In the genomic region with DNA sequence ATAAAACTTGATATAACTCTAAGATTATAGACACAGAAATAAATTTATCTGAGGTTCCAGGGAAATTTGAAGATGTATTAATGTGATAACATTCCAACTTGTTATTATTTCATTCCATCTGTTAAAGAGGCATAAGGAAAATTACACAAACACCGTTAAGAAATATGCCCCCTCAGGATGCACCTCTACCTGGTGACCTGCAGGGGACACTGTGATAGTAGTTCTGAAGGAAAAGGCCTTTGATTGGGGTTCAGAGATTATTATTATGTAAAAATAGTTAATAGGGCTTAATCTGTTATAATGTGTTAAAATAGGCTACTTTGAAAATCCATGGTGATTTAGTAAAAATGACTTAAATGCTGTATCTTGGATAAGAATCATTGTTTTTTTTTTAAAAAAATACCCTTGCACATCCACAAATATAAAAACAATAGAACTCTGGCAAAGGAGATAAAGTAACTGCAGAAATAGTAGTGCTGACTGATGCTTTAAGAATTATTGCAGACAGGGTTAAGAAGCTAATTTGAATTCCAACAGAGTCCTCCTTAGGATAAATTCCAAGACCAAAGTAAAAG, we compare ENCODE assay signal across 8 cellular contexts. TPM values are rescaled to one million over a fixed set of nuclear protein-coding genes. Genes with fewer than 3 reads are reported as not detected.
DNase-seq lines count a peak whose midpoint lies in the region; ATAC-seq and TF ChIP-seq lines count a peak whose summit lies in the region.

No MANE protein-coding gene starts in this region.

- no peaks in the 10 kb centered on the region for H3K9me3 Mint-ChIP-seq in activated CD4-positive, alpha-beta T cell treated with anti-CD3 and anti-CD28 coated beads, Interleukin-2, amount 10 ng/mL, durations not matched to agents 7 days and 5 days
- no peaks in the 10 kb centered on the region for H3K9me3 Mint-ChIP-seq in mesothelial cell of epicardium
- H3K9me3 Mint-ChIP-seq in activated CD4-positive, alpha-beta memory T cell treated with anti-CD3 and anti-CD28 coated beads, Interleukin-2, amount 10 ng/mL, durations not matched to agents 7 days and 5 days, result no peaks in the 10 kb centered on the region

- no peaks in the 10 kb centered on the region for H3K36me3 Mint-ChIP-seq in activated CD4-positive, alpha-beta T cell treated with anti-CD3 and anti-CD28 coated beads, Interleukin-2, amount 10 ng/mL, durations not matched to agents 7 days and 5 days (ENCODE audit: low read depth)
- H3K36me3 Mint-ChIP-seq in mesothelial cell of epicardium, result no peaks in the 10 kb centered on the region
- no peaks in the 10 kb centered on the region for H3K36me3 Mint-ChIP-seq in activated CD4-positive, alpha-beta memory T cell treated with anti-CD3 and anti-CD28 coated beads, Interleukin-2, amount 10 ng/mL, durations not matched to agents 7 days and 5 days (ENCODE audit: low read depth)

- TF ChIP-seq CTCF in LNCaP clone FGC (IDR thresholded peaks at IDR 0.05; ENCODE audit: control insufficient read depth, extremely low read depth, insufficient read depth) (peak; percentile 74), mesothelial cell of epicardium (IDR thresholded peaks at IDR 0.05; ENCODE audit: unreplicated experiment) (peak; percentile 75)

- H3K27me3 Mint-ChIP-seq in activated CD4-positive, alpha-beta T cell treated with anti-CD3 and anti-CD28 coated beads, Interleukin-2, amount 10 ng/mL, durations not matched to agents 7 days and 5 days, result peaks cover 2% of the 10 kb centered on the region
- H3K27me3 Mint-ChIP-seq in mesothelial cell of epicardium (ENCODE audit: low read depth), result no peaks in the 10 kb centered on the region
- H3K27me3 Mint-ChIP-seq in activated CD4-positive, alpha-beta memory T cell treated with anti-CD3 and anti-CD28 coated beads, Interleukin-2, amount 10 ng/mL, durations not matched to agents 7 days and 5 days, result peaks cover 2% of the 10 kb centered on the region

- POLR2A ChIA-PET in activated CD4-positive, alpha-beta T cell treated with anti-CD3 and anti-CD28 coated beads, Interleukin-2, amount 10 ng/mL, durations not matched to agents 7 days and 5 days (lab: Charles Lee), result interaction anchor here (0.5 kb wide), 1 partner anchor 207 kb away, joined by 3 read pairs; a partner anchor contains a TSS
- POLR2A ChIA-PET in activated CD4-positive, alpha-beta memory T cell treated with anti-CD3 and anti-CD28 coated beads, Interleukin-2, amount 10 ng/mL, durations not matched to agents 7 days and 5 days (lab: Charles Lee), result no interaction called here

- intact Hi-C loops in posterior vena cava (cut with DNase I), result no loop called here

- in situ Hi-C loops in T47D (cut with HindIII; ENCODE audit: low pct_unique_long_range_greater_than_20kb, low sequenced_read_pairs), result no loop called here

- peaks cover 12% of the 10 kb centered on the region for H3K4me1 Mint-ChIP-seq in activated CD4-positive, alpha-beta T cell treated with anti-CD3 and anti-CD28 coated beads, Interleukin-2, amount 10 ng/mL, durations not matched to agents 7 days and 5 days
- H3K4me1 Mint-ChIP-seq in mesothelial cell of epicardium, result peaks cover 12% of the 10 kb centered on the region
- H3K4me1 Mint-ChIP-seq in activated CD4-positive, alpha-beta memory T cell treated with anti-CD3 and anti-CD28 coated beads, Interleukin-2, amount 10 ng/mL, durations not matched to agents 7 days and 5 days, result peaks cover 4% of the 10 kb centered on the region

- H3K27ac Mint-ChIP-seq in activated CD4-positive, alpha-beta T cell treated with anti-CD3 and anti-CD28 coated beads, Interleukin-2, amount 10 ng/mL, durations not matched to agents 7 days and 5 days, result no peak overlapping the region
- peak overlapping the region; percentile 77 for H3K27ac Mint-ChIP-seq in mesothelial cell of epicardium
- H3K27ac Mint-ChIP-seq in activated CD4-positive, alpha-beta memory T cell treated with anti-CD3 and anti-CD28 coated beads, Interleukin-2, amount 10 ng/mL, durations not matched to agents 7 days and 5 days, result no peak overlapping the region

- peak; percentile 84 for ATAC-seq in GM21529 (IDR thresholded peaks at IDR 0.05; ENCODE audit: unreplicated experiment)

- DNase-seq in activated CD4-positive, alpha-beta T cell treated with anti-CD3 and anti-CD28 coated beads, Interleukin-2, amount 10 ng/mL, durations not matched to agents 7 days and 5 days, result peak; percentile 33
- DNase-seq in activated CD4-positive, alpha-beta T cell treated with anti-CD3 and anti-CD28 coated beads for 48 hours, result no peak
- DNase-seq in LNCaP clone FGC (ENCODE audit: low read depth), result no peak
- DNase-seq in T47D (ENCODE audit: low read depth in 1 of 2, low spot score in 1 of 2), result peak; percentile 10 to 18
- no peak for DNase-seq in mesothelial cell of epicardium (ENCODE audit: low spot score in 2 of 2, unreplicated experiment in 2 of 2)
- DNase-seq in activated CD4-positive, alpha-beta memory T cell treated with anti-CD3 and anti-CD28 coated beads, Interleukin-2, amount 10 ng/mL, durations not matched to agents 7 days and 5 days, result no peak
- DNase-seq in posterior vena cava (ENCODE audit: low spot score), result no peak

- H3K4me3 Mint-ChIP-seq in activated CD4-positive, alpha-beta T cell treated with anti-CD3 and anti-CD28 coated beads, Interleukin-2, amount 10 ng/mL, durations not matched to agents 7 days and 5 days, result no peak overlapping the region
- no peak overlapping the region for H3K4me3 Mint-ChIP-seq in mesothelial cell of epicardium
- no peak overlapping the region for H3K4me3 Mint-ChIP-seq in activated CD4-positive, alpha-beta memory T cell treated with anti-CD3 and anti-CD28 coated beads, Interleukin-2, amount 10 ng/mL, durations not matched to agents 7 days and 5 days

- CTCF ChIA-PET in activated CD4-positive, alpha-beta T cell treated with anti-CD3 and anti-CD28 coated beads, Interleukin-2, amount 10 ng/mL, durations not matched to agents 7 days and 5 days (lab: Charles Lee), result interaction anchor here (0.7 to 1.0 kb wide), 2 partner anchors 66 to 138 kb away, joined by 3 read pairs; no protein-coding TSS in a partner anchor
- CTCF ChIA-PET in activated CD4-positive, alpha-beta memory T cell treated with anti-CD3 and anti-CD28 coated beads, Interleukin-2, amount 10 ng/mL, durations not matched to agents 7 days and 5 days (lab: Charles Lee), result interaction anchor here (0.9 to 4.3 kb wide), 6 partner anchors 8 to 150 kb away, joined by 3 to 30 read pairs (median 10); a partner anchor contains a TSS

- H3K4me3 ChIP-seq in LNCaP clone FGC (ENCODE audit: low read depth, low read length), result no peak overlapping the region

RNA-seq across cellular contexts. Expression of a gene that starts 6.1 kb away (rescaled TPM):
- total RNA-seq in activated CD4-positive, alpha-beta T cell treated with anti-CD3 and anti-CD28 coated beads, Interleukin-2, amount 10 ng/mL, durations not matched to agents 7 days and 5 days, result 10 to 100 TPM; 17.3 to 18.7 TPM
- total RNA-seq in mesothelial cell of epicardium, result 21.4 to 23.2 TPM (median 22.7 TPM) in 3 replicates
- 10 to 100 TPM; 11.2 to 13.7 TPM for total RNA-seq in activated CD4-positive, alpha-beta memory T cell treated with anti-CD3 and anti-CD28 coated beads, Interleukin-2, amount 10 ng/mL, durations not matched to agents 7 days and 5 days
- total RNA-seq in posterior vena cava, result 10 to 100 TPM; 13.2 to 13.7 TPM

RNA-seq across cellular contexts. Expression of a gene that starts 35.1 kb away (rescaled TPM):
- 10 to 100 TPM; 61.0 to 70.1 TPM for total RNA-seq in activated CD4-positive, alpha-beta T cell treated with anti-CD3 and anti-CD28 coated beads, Interleukin-2, amount 10 ng/mL, durations not matched to agents 7 days and 5 days
- 39.2 to 43.8 TPM (median 43.1 TPM) in 3 replicates for total RNA-seq in mesothelial cell of epicardium
- 10 to 100 TPM; 58.1 to 58.5 TPM for total RNA-seq in activated CD4-positive, alpha-beta memory T cell treated with anti-CD3 and anti-CD28 coated beads, Interleukin-2, amount 10 ng/mL, durations not matched to agents 7 days and 5 days
- total RNA-seq in posterior vena cava, result 10 to 100 TPM; 39.4 to 42.8 TPM

RNA-seq across cellular contexts. Expression of a gene that starts 35.3 kb away (rescaled TPM):
- total RNA-seq in activated CD4-positive, alpha-beta T cell treated with anti-CD3 and anti-CD28 coated beads, Interleukin-2, amount 10 ng/mL, durations not matched to agents 7 days and 5 days, result 10 to 100 TPM; 14.0 to 16.2 TPM
- total RNA-seq in mesothelial cell of epicardium (13.7 to 14.8 TPM (median 14.6 TPM) in 3 replicates), posterior vena cava (10 to 100 TPM; 10.7 to 12.9 TPM)
- 10 to 100 TPM; 16.4 to 17.8 TPM for total RNA-seq in activated CD4-positive, alpha-beta memory T cell treated with anti-CD3 and anti-CD28 coated beads, Interleukin-2, amount 10 ng/mL, durations not matched to agents 7 days and 5 days

RNA-seq across cellular contexts. Expression of a gene that starts 44.9 kb away (rescaled TPM):
- 1 to 10 TPM; 4.1 to 4.2 TPM for total RNA-seq in activated CD4-positive, alpha-beta T cell treated with anti-CD3 and anti-CD28 coated beads, Interleukin-2, amount 10 ng/mL, durations not matched to agents 7 days and 5 days
- total RNA-seq in mesothelial cell of epicardium (0.18 to 0.35 TPM in 2 of 3 replicates, not detected in the other), posterior vena cava (1 to 10 TPM; 3.4 to 4.3 TPM)
- total RNA-seq in activated CD4-positive, alpha-beta memory T cell treated with anti-CD3 and anti-CD28 coated beads, Interleukin-2, amount 10 ng/mL, durations not matched to agents 7 days and 5 days, result 10 to 100 TPM; 27.2 to 27.7 TPM

Comparison
In these comparisons a context has a peak if more than half of its experiments do, and no peak if none do; other contexts are left out.
1. DNase-seq: peak in activated CD4-positive, alpha-beta T cell treated with anti-CD3 and anti-CD28 coated beads, Interleukin-2, amount 10 ng/mL, durations not matched to agents 7 days and 5 days (single experiment) and T47D (2 of 2); none in activated CD4-positive, alpha-beta T cell treated with anti-CD3 and anti-CD28 coated beads for 48 hours (single experiment), LNCaP clone FGC (single experiment), mesothelial cell of epicardium (0 of 2), activated CD4-positive, alpha-beta memory T cell treated with anti-CD3 and anti-CD28 coated beads, Interleukin-2, amount 10 ng/mL, durations not matched to agents 7 days and 5 days (single experiment) and posterior vena cava (single experiment).